26 cellular contexts compared by ENCODE assay signal in the genomic region with DNA sequence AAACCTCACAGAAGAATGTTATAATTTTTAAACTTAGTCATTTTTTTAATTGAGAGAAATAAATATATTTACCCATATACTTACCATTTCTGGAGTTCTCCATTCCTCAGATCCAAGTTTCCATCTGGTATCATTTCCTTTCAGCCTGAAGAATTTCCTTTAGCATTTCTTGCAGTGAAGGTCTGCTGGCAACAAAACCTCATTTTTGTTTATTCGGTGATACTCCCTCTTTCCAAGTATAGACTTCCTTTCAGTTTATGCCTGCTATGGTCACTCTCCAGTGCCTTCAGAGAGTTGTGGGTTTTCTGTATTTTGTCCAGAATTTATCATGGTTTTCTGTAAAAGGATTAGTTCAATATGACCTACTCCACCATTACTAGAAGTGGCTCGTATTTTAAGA.
"Had no signal": no experiment of that assay in that cellular context is flagged by ENCODE, and none has a peak within 500 bp of the region (broad histone marks: within the 10 kb centered on the region; RNA-seq: fewer than 3 reads in every experiment).

No MANE protein-coding gene starts in this region.

- H3K27ac ChIP-seq: KMS-11, Peyer's patch, RWPE1, SJSA1 had no signal

- H3K4me2 ChIP-seq: KMS-11 had no signal

- H3K27me3 Mint-ChIP-seq: activated CD4-positive, alpha-beta T cell treated with anti-CD3 and anti-CD28 coated beads, Interleukin-2, amount 10 ng/mL, durations not matched to agents 24 days and 14 days; activated naive CD8-positive, alpha-beta T cell treated with anti-CD3 and anti-CD28 coated beads, Interleukin-2, amount 50 U/mL, for 24 hours; brain had no signal

- H3K9ac ChIP-seq: KMS-11 had no signal

- H3K4me3 ChIP-seq: MG63, Peyer's patch, SJSA1 had no signal

- H3K9me3 ChIP-seq: MG63, SJSA1 had no signal

- H3K4me3 Mint-ChIP-seq: activated CD4-positive, alpha-beta T cell treated with anti-CD3 and anti-CD28 coated beads, Interleukin-2, amount 10 ng/mL, durations not matched to agents 24 days and 14 days; activated naive CD8-positive, alpha-beta T cell treated with anti-CD3 and anti-CD28 coated beads, Interleukin-2, amount 50 U/mL, for 24 hours; activated T-cell treated with anti-CD3 and anti-CD28 coated beads, Interleukin-2, amount 50 U/mL, for 4 hours; brain; T-helper 2 cell treated with Interferon-gamma antibody and Interleukin-4, amounts not matched to agents 5 μg/mL and 100 μg/mL, for 36 hours had no signal

- H3K4me1 ChIP-seq: Peyer's patch, SJSA1 had no signal

- H3K36me3 ChIP-seq: MG63, Peyer's patch, SJSA1 had no signal

- H3K27me3 ChIP-seq: MG63, Peyer's patch, SJSA1 had no signal

- H3K4me1 Mint-ChIP-seq: activated CD4-positive, alpha-beta T cell treated with anti-CD3 and anti-CD28 coated beads, Interleukin-2, amount 10 ng/mL, durations not matched to agents 24 days and 14 days; activated naive CD8-positive, alpha-beta T cell treated with anti-CD3 and anti-CD28 coated beads, Interleukin-2, amount 50 U/mL, for 24 hours; brain had no signal

- H3K27ac Mint-ChIP-seq: activated CD4-positive, alpha-beta T cell treated with anti-CD3 and anti-CD28 coated beads, Interleukin-2, amount 10 ng/mL, durations not matched to agents 24 days and 14 days; activated naive CD4-positive, alpha-beta T cell treated with anti-CD3 and anti-CD28 coated beads, Interleukin-2, amount 50 U/mL, for 72 hours; activated naive CD8-positive, alpha-beta T cell treated with anti-CD3 and anti-CD28 coated beads, Interleukin-2, amount 50 U/mL, for 24 hours; brain; T-helper 2 cell treated with Interferon-gamma antibody and Interleukin-4, amounts not matched to agents 5 μg/mL and 100 μg/mL, for 36 hours had no signal

- DNase-seq: activated CD4-positive, alpha-beta T cell treated with anti-CD3 and anti-CD28 coated beads, Interleukin-2, amount 10 ng/mL, durations not matched to agents 24 days and 14 days; activated CD4-positive, alpha-beta T cell treated with anti-CD3 and anti-CD28 coated beads, Interleukin-2, amount 50 U/mL, for 48 hours; activated CD4-positive, CD25-positive, alpha-beta regulatory T cell treated with anti-CD3 and anti-CD28 coated beads, Interleukin-2, amount 50 U/mL, for 72 hours; activated effector memory CD4-positive, alpha-beta T cell treated with anti-CD3 and anti-CD28 coated beads, Interleukin-2, amount 50 U/mL, for 16 hours; activated naive CD4-positive, alpha-beta T cell treated with Interleukin-2 at 50 U/mL for 16 hours; activated naive CD8-positive, alpha-beta T cell treated with anti-CD3 and anti-CD28 coated beads, Interleukin-2, amount 50 U/mL, for 24 hours; activated T-cell treated with anti-CD3 and anti-CD28 coated beads, Interleukin-2, amount 50 U/mL, for 4 hours; amniotic stem cell; MG63; MV-4-11; NCI-H1092 treated with DMSO at 0.1 percent for 48 hours; NCI-H1417 treated with DMSO at 0.1 percent for 48 hours; NCI-H1694; NCI-H2029; NCI-H345; NCI-H510A treated with DMSO at 0.1 percent for 48 hours; NCI-H69; Peyer's patch; Right ventricle myocardium superior; SW 1271 had no signal
